ENCODE assay signal across 21 cellular contexts in the genomic region with DNA sequence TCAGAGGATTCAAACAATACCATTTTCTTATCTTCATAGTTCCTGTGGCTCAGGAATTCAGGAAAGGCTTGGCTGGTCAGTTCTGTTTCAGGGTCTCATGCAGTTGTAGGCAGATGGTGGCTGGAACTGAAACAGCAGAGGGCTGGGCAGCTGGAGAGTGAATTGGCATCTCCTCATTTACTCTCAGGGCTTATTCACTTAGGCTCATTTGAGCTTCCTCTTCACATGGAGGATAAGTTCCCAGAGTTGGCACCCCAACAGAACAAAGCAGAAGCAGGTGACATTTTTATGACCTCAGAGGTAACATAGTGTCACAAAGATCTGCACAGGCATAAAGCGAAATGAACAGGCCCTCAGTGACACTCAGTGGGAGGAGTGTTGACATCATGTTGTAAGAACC.
A peak's percentile ranks its signal among the peaks of the same experiment; 100 is the strongest.
DNase-seq lines count a peak whose midpoint lies in the region; ATAC-seq and TF ChIP-seq lines count a peak whose summit lies in the region.
"Had no signal": no experiment of that assay in that cellular context is flagged by ENCODE, and none has a peak within 500 bp of the region (broad histone marks: within the 10 kb centered on the region; RNA-seq: fewer than 3 reads in every experiment).

No MANE protein-coding gene starts in this region.

- no peaks in the 10 kb centered on the region for H3K27me3 Mint-ChIP-seq in nephron progenitor cell (ENCODE audit: low read depth, poor library complexity)
- H3K27me3 Mint-ChIP-seq: activated CD8-positive, alpha-beta T cell treated with anti-CD3 and anti-CD28 coated beads for 36 hours had no signal

- peaks cover 49% of the 10 kb centered on the region for H3K36me3 Mint-ChIP-seq in nephron progenitor cell (ENCODE audit: low read depth)

- peaks cover 22% of the 10 kb centered on the region for H3K4me1 Mint-ChIP-seq in nephron progenitor cell

- H3K4me3 ChIP-seq in fibroblast of mammary gland (ENCODE audit: control insufficient read depth, low read depth, low read length) = no peak overlapping the region
- H3K4me3 ChIP-seq: SK-N-MC, skin epidermis had no signal

- intact Hi-C loops in Right ventricle myocardium superior (cut with DNase I) = no loop called here

- ATAC-seq in GM21786 (IDR thresholded peaks at IDR 0.05; ENCODE audit: unreplicated experiment) = no peak
- no peak for ATAC-seq in HG02798 (IDR thresholded peaks at IDR 0.05; ENCODE audit: poor library complexity, unreplicated experiment)
- ATAC-seq in GM18909 (IDR thresholded peaks at IDR 0.05; ENCODE audit: poor library complexity, unreplicated experiment) = no peak
- ATAC-seq in Right ventricle myocardium superior (ENCODE audit: poor library complexity) = no peak
- ATAC-seq: activated CD8-positive, alpha-beta T cell treated with anti-CD3 and anti-CD28 coated beads for 36 hours; activated naive CD4-positive, alpha-beta T cell treated with anti-CD3 and anti-CD28 coated beads, Interleukin-2, amount 50 U/mL, for 72 hours; left cardiac atrium had no signal

- H3K27ac Mint-ChIP-seq in nephron progenitor cell = peak overlapping the region; percentile 83
- H3K27ac Mint-ChIP-seq: activated CD8-positive, alpha-beta T cell treated with anti-CD3 and anti-CD28 coated beads for 36 hours; T-helper 2 cell treated with Interferon-gamma antibody and Interleukin-4, amounts not matched to agents 5 μg/mL and 100 μg/mL, for 36 hours had no signal

- DNase-seq in EH (ENCODE audit: low read depth) (peak; percentile 48), NCI-H69 (lab: John Stamatoyannopoulos, UW) (peak; percentile 19), fibroblast of mammary gland (ENCODE audit: low read depth) (peak; percentile 2), nephron progenitor cell (no peak), Right ventricle myocardium superior (no peak)
- DNase-seq: activated CD4-positive, CD25-positive, alpha-beta regulatory T cell; activated CD8-positive, alpha-beta T cell treated with anti-CD3 and anti-CD28 coated beads for 36 hours; COR-L47; effector CD4-positive, alpha-beta T cell; left cardiac atrium; NCI-H1092 treated with DMSO at 0.1 percent for 48 hours; NCI-H2171 treated with DMSO at 0.1 percent for 48 hours; NCI-H774; stimulated activated CD4-positive, alpha-beta T cell treated with anti-CD3 and anti-CD28 coated beads, Interleukin-4, amount 100 ng/mL, for 1 hour had no signal

- H3K4me3 Mint-ChIP-seq in nephron progenitor cell = no peak overlapping the region
- H3K4me3 Mint-ChIP-seq: activated CD8-positive, alpha-beta T cell treated with anti-CD3 and anti-CD28 coated beads for 36 hours; T-helper 2 cell treated with Interferon-gamma antibody and Interleukin-4, amounts not matched to agents 5 μg/mL and 100 μg/mL, for 36 hours had no signal

- no peak for TF ChIP-seq CTCF in fibroblast of mammary gland (conservative IDR thresholded peaks at IDR 0.05; ENCODE audit: control insufficient read depth, insufficient read depth, low read depth, low read length)
- no peak for TF ChIP-seq CTCF in nephron progenitor cell (IDR thresholded peaks at IDR 0.05)

- H3K9me3 Mint-ChIP-seq in nephron progenitor cell = no peaks in the 10 kb centered on the region
- H3K9me3 Mint-ChIP-seq: activated CD8-positive, alpha-beta T cell treated with anti-CD3 and anti-CD28 coated beads for 36 hours; activated naive CD4-positive, alpha-beta T cell treated with anti-CD3 and anti-CD28 coated beads, Interleukin-2, amount 50 U/mL, for 72 hours; T-helper 2 cell treated with Interferon-gamma antibody and Interleukin-4, amounts not matched to agents 5 μg/mL and 100 μg/mL, for 36 hours had no signal

Comparison
In these comparisons a context has a peak if more than half of its experiments do, and no peak if none do; other contexts are left out.
1. DNase-seq: peak in EH (single experiment), NCI-H69 (single experiment) and fibroblast of mammary gland (single experiment); none in nephron progenitor cell (single experiment) and Right ventricle myocardium superior (single experiment).